Comparison of ENCODE assay signal across 8 cellular contexts in the genomic region with DNA sequence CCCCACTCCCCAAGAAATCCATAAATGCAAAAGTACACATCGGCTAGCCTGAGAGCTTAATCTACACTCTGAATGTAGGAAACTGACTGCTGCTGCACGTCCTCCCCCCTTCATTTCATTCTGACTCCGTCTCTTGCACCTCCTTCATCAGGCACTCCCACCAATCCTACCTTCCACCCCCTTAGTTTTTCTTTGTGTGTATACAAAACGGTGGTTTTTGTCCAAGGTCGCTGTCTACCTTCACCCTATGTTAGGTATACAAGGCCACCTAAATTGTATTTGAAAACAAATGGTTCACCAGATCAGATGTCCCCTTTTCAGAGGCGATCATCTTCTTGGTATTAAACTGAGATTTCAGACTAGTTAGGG. TPM values are rescaled to one million over a fixed set of nuclear protein-coding genes. Genes with fewer than 3 reads are reported as not detected.
DNase-seq lines count a peak whose midpoint lies in the region; ATAC-seq, FAIRE-seq and TF ChIP-seq lines count a peak whose summit lies in the region.

No MANE protein-coding gene starts in this region.

- TF ChIP-seq CTCF in CD8-positive, alpha-beta T cell (IDR thresholded peaks at IDR 0.05) = no peak
- TF ChIP-seq CTCF in KMS-11 (conservative IDR thresholded peaks at IDR 0.05; ENCODE audit: low read depth, low read length) (no peak), astrocyte (IDR thresholded peaks at IDR 0.05; ENCODE audit: insufficient read depth, low read depth, low read length) (no peak), stomach (IDR thresholded peaks at IDR 0.05) (no peak)

- H3K27ac ChIP-seq in CD8-positive, alpha-beta T cell (ENCODE audit: low read depth, low read length) = peak overlapping the region; percentile 60
- H3K27ac ChIP-seq in KMS-11 (peak overlapping the region; percentile 33), astrocyte (ENCODE audit: low read depth, low read length) (peak overlapping the region; percentile 78), stomach (peak overlapping the region in 4 of 5 donors; percentile 96 to 97 (median 97))

- no peaks in the 10 kb centered on the region for H3K27me3 ChIP-seq in CD8-positive, alpha-beta T cell (ENCODE audit: insufficient read depth, low read length)
- H3K27me3 ChIP-seq in KMS-11 (ENCODE audit: insufficient read depth, low read depth) (no peaks in the 10 kb centered on the region), astrocyte (ENCODE audit: insufficient read depth, low read length) (no peaks in the 10 kb centered on the region), stomach (no peaks in the 10 kb centered on the region)

- CTCF ChIA-PET in CD8-positive, alpha-beta T cell (lab: Charles Lee) = interaction anchor here (0.9 to 1.9 kb wide), 4 partner anchors 10 to 74 kb away, joined by 3 to 4 read pairs (median 4); no protein-coding TSS in a partner anchor

- H4K20me1 ChIP-seq in KMS-11 (ENCODE audit: insufficient read depth) = peaks cover 2% of the 10 kb centered on the region; the same call in 1 of the 2 replicates
- peaks cover 32% of the 10 kb centered on the region for H4K20me1 ChIP-seq in astrocyte (ENCODE audit: insufficient read depth, low read length)

- peaks cover 61% of the 10 kb centered on the region for H3K4me1 ChIP-seq in CD8-positive, alpha-beta T cell (ENCODE audit: insufficient read depth, low read length)
- H3K4me1 ChIP-seq in KMS-11 (ENCODE audit: low read depth, poor library complexity, severe bottlenecking) = peaks cover 70% of the 10 kb centered on the region
- peaks cover 40% of the 10 kb centered on the region for H3K4me1 ChIP-seq in astrocyte (ENCODE audit: insufficient read depth, low read length)
- H3K4me1 ChIP-seq in stomach = peaks cover 39 to 77% (median 55%) of the 10 kb centered on the region in 4 donors

- H3K79me2 ChIP-seq in KMS-11 (ENCODE audit: insufficient read depth, low read depth) (peaks cover 87% of the 10 kb centered on the region), astrocyte (ENCODE audit: insufficient read depth, low read length) (peaks cover 84% of the 10 kb centered on the region)

- peaks cover 69% of the 10 kb centered on the region for H3K4me1 Mint-ChIP-seq in CD8-positive, alpha-beta T cell (ENCODE audit: low read depth)
- peaks cover 18% of the 10 kb centered on the region for H3K4me1 Mint-ChIP-seq in astrocyte (ENCODE audit: low read depth, unreplicated experiment)

- no peak for ATAC-seq in CD8-positive, alpha-beta T cell
- no peak for ATAC-seq in HG03378 (IDR thresholded peaks at IDR 0.05; ENCODE audit: unreplicated experiment)
- no peak for ATAC-seq in HG03108 (IDR thresholded peaks at IDR 0.05; ENCODE audit: unreplicated experiment)

- H3K4me3 Mint-ChIP-seq in CD8-positive, alpha-beta T cell = peak overlapping the region; percentile 88
- H3K4me3 Mint-ChIP-seq in astrocyte (ENCODE audit: unreplicated experiment) = peak overlapping the region; percentile 95

- H3K9ac ChIP-seq in KMS-11 (peak overlapping the region; percentile 27; the same call in 1 of the 2 replicates), astrocyte (ENCODE audit: low read length) (peak overlapping the region; percentile 76)

- no peak for TF ChIP-seq POLR2A in stomach (IDR thresholded peaks at IDR 0.05)

- no peaks in the 10 kb centered on the region for H3K9me3 Mint-ChIP-seq in CD8-positive, alpha-beta T cell
- H3K9me3 Mint-ChIP-seq in astrocyte (ENCODE audit: unreplicated experiment) = no peaks in the 10 kb centered on the region

- H3K4me2 ChIP-seq in KMS-11 (peak overlapping the region; percentile 98), astrocyte (ENCODE audit: low read length) (peak overlapping the region; percentile 90)

- no peak overlapping the region for H2AFZ ChIP-seq in KMS-11 (ENCODE audit: low read depth)
- H2AFZ ChIP-seq in astrocyte (ENCODE audit: low read depth, low read length) = no peak overlapping the region

- no peaks in the 10 kb centered on the region for H3K9me3 ChIP-seq in CD8-positive, alpha-beta T cell (ENCODE audit: low read length)
- no peaks in the 10 kb centered on the region for H3K9me3 ChIP-seq in astrocyte (ENCODE audit: insufficient read depth, low read depth, low read length)
- no peaks in the 10 kb centered on the region for H3K9me3 ChIP-seq in stomach

- peaks cover 39% of the 10 kb centered on the region for H3K36me3 Mint-ChIP-seq in CD8-positive, alpha-beta T cell
- H3K36me3 Mint-ChIP-seq in astrocyte (ENCODE audit: low read depth, unreplicated experiment) = peaks cover 3% of the 10 kb centered on the region

- intact Hi-C loops in CD8-positive, alpha-beta T cell (cut with DNase I, micrococcal nuclease) = loop anchor here (2.0 to 10.0 kb wide), 6 partner anchors 14 to 1840 kb away; a partner anchor contains a TSS
- intact Hi-C loops in stomach (cut with DNase I; ENCODE audit: low total_unique reads) = no loop called here

- H3K4me3 ChIP-seq in CD8-positive, alpha-beta T cell (ENCODE audit: low read depth, low read length) = peak overlapping the region; percentile 64
- H3K4me3 ChIP-seq in KMS-11 (IDR thresholded peaks at IDR 0.05; ENCODE audit: insufficient read depth, low read depth, low read length) (no peak overlapping the region), astrocyte (ENCODE audit: insufficient read depth, low read depth, low read length) (peak overlapping the region; percentile 66), stomach (peak overlapping the region; percentile 88 to 97 (median 92))

- POLR2A ChIA-PET in CD8-positive, alpha-beta T cell (lab: Charles Lee) = interaction anchor here (0.8 to 1.5 kb wide), 6 partner anchors 19 to 250 kb away, joined by 3 to 5 read pairs (median 3); a partner anchor contains a TSS

- H3K27ac Mint-ChIP-seq in CD8-positive, alpha-beta T cell = peak overlapping the region; percentile 88
- peak overlapping the region; percentile 4 for H3K27ac Mint-ChIP-seq in astrocyte (ENCODE audit: unreplicated experiment)

- TF ChIP-seq EP300 in stomach (IDR thresholded peaks at IDR 0.05) = no peak

- FAIRE-seq in astrocyte (lab: Jason Lieb, UNC) = no peak

- no peak for DNase-seq in CD8-positive, alpha-beta T cell
- DNase-seq in astrocyte (ENCODE audit: low read depth) = no peak
- DNase-seq in inferior parietal cortex (ENCODE audit: extremely low spot score) = peak; percentile 32
- no peak for DNase-seq in stomach
- DNase-seq in iPS-NIHi11 (ENCODE audit: low spot score) = no peak

- 1 to 6% (median 3%) methylated on average over 6 of the region's 6 CpGs for WGBS in stomach, 5 donors

- H3K27me3 Mint-ChIP-seq in CD8-positive, alpha-beta T cell (ENCODE audit: low read depth) = no peaks in the 10 kb centered on the region
- H3K27me3 Mint-ChIP-seq in astrocyte (ENCODE audit: low read depth, unreplicated experiment) = no peaks in the 10 kb centered on the region

- no peaks in the 10 kb centered on the region for H3K36me3 ChIP-seq in CD8-positive, alpha-beta T cell (ENCODE audit: insufficient read depth, low read length)
- H3K36me3 ChIP-seq in KMS-11 (ENCODE audit: insufficient read depth) (0 out of 2 replicates have a peak, but pooled peaks cover 3% of the 10 kb centered on the region), astrocyte (ENCODE audit: insufficient read depth, low read length) (peaks cover 4% of the 10 kb centered on the region), stomach (peaks cover 0 to 18% (median 8%) of the 10 kb centered on the region in 4 donors)

RNA-seq across cellular contexts. Expression of a gene that starts 1.9 kb away (rescaled TPM):
- 100 to 1,000 TPM; 176 to 181 TPM for total RNA-seq in CD8-positive, alpha-beta T cell
- total RNA-seq in astrocyte (105 and 113 TPM in 2 replicates), stomach (100 to 1,000 TPM in 2 of 5 donors, 10 to 100 TPM in 3; 20.4 to 154 (median 92.4) TPM)
- 10 to 100 TPM; 17.0 to 26.3 (median 24.6) TPM for polyA plus RNA-seq in stomach

Comparison
In these comparisons a context has a peak if more than half of its experiments do, and no peak if none do; other contexts are left out.
1. H3K27ac ChIP-seq: peak in every context shown above with its lines; median percentile 97 in stomach; 78 in astrocyte; 60 in CD8-positive, alpha-beta T cell; 33 in KMS-11.